Comparison of ENCODE assay signal across 16 cellular contexts in the genomic region with DNA sequence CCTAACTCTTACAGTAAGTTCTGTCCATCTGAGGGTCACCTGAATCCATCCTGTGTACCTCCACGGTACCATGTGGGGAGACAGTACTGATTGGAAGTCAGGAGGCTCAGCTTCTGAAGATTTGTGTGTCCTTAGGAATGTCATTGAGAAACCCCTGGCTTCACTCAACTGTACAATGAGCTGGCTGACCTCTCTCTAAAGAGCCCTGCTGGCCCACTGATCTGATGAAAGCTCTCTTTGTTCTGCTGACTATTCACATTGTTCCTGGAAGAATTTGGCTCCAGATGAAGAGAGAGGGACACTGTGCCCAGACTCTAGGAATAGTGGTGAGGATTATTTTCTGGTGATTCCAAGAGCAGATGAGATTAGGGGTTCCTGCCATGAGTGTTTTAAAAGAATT.
DNase-seq lines count a peak whose midpoint lies in the region; ATAC-seq and TF ChIP-seq lines count a peak whose summit lies in the region.
"Had no signal": no experiment of that assay in that cellular context is flagged by ENCODE, and none has a peak within 500 bp of the region (broad histone marks: within the 10 kb centered on the region; RNA-seq: fewer than 3 reads in every experiment).

No MANE protein-coding gene starts in this region.

- no TSS peak for BruUV-seq in Calu3 (replicated peaks; lab: Mats Ljungman, UMichigan)

- TF ChIP-seq CTCF in Calu3 (IDR thresholded peaks at IDR 0.05; ENCODE audit: unreplicated experiment), result no peak
- TF ChIP-seq CTCF in fibroblast of the aortic adventitia (IDR thresholded peaks at IDR 0.05; ENCODE audit: insufficient read depth, low read length), result no peak
- TF ChIP-seq CTCF in nephron progenitor cell (IDR thresholded peaks at IDR 0.05), result no peak

- no peaks in the 10 kb centered on the region for H3K4me1 Mint-ChIP-seq in Calu3 (ENCODE audit: low read depth, unreplicated experiment)
- H3K4me1 Mint-ChIP-seq in nephron progenitor cell, result peaks cover 17% of the 10 kb centered on the region

- H3K27me3 Mint-ChIP-seq in Calu3 (ENCODE audit: unreplicated experiment) (no peaks in the 10 kb centered on the region), nephron progenitor cell (ENCODE audit: low read depth, poor library complexity) (peaks cover 7% of the 10 kb centered on the region)
- H3K27me3 Mint-ChIP-seq: activated naive CD8-positive, alpha-beta T cell had no signal

- CTCF ChIA-PET in Calu3 (lab: Charles Lee), result no interaction called here

- ATAC-seq in HG03175 (IDR thresholded peaks at IDR 0.05; ENCODE audit: unreplicated experiment) (no peak), HG02763 (IDR thresholded peaks at IDR 0.05; ENCODE audit: unreplicated experiment) (no peak)

- in situ Hi-C loops in SK-MEL-5 (cut with HindIII; ENCODE audit: low pct_unique_long_range_greater_than_20kb, low sequenced_read_pairs), result no loop called here

- H3K4me3 Mint-ChIP-seq in Calu3 (ENCODE audit: low read depth, unreplicated experiment) (no peak overlapping the region), nephron progenitor cell (no peak overlapping the region)
- H3K4me3 Mint-ChIP-seq: activated naive CD8-positive, alpha-beta T cell had no signal

- no peak overlapping the region for H3K27ac Mint-ChIP-seq in Calu3 (ENCODE audit: unreplicated experiment)
- peak overlapping the region; percentile 44 for H3K27ac Mint-ChIP-seq in nephron progenitor cell
- H3K27ac Mint-ChIP-seq: activated naive CD8-positive, alpha-beta T cell had no signal

- H3K9me3 Mint-ChIP-seq in Calu3 (ENCODE audit: low read depth, unreplicated experiment) (no peaks in the 10 kb centered on the region), nephron progenitor cell (no peaks in the 10 kb centered on the region)

- H3K36me3 Mint-ChIP-seq in Calu3 (ENCODE audit: insufficient read depth, unreplicated experiment), result no peaks in the 10 kb centered on the region
- H3K36me3 Mint-ChIP-seq in nephron progenitor cell (ENCODE audit: low read depth), result no peaks in the 10 kb centered on the region
- H3K36me3 Mint-ChIP-seq: activated naive CD8-positive, alpha-beta T cell had no signal

- peak; percentile 4 for DNase-seq in Calu3
- DNase-seq in SK-MEL-5 (ENCODE audit: low read depth, low spot score), result peak; percentile 94
- DNase-seq in fibroblast of the aortic adventitia (ENCODE audit: low read depth), result peak; percentile 71
- DNase-seq in nephron progenitor cell, result no peak
- DNase-seq in NCI-H2081 (lab: John Stamatoyannopoulos, UW), result no peak
- no peak for DNase-seq in stimulated activated CD4-positive, alpha-beta T cell treated with anti-CD3 and anti-CD28 coated beads, Interleukin-4, amount 100 ng/mL, for 4 hours
- DNase-seq: activated CD8-positive, alpha-beta memory T cell treated with anti-CD3 and anti-CD28 coated beads, Interleukin-2, amount 50 U/mL, for 4 hours; BE2C; DMS79 treated with DMSO at 0.1 percent for 48 hours; effector CD4-positive, alpha-beta T cell; NCI-H1092 treated with DMSO at 0.1 percent for 48 hours; SHP77 treated with DMSO at 0.1 percent for 48 hours; stomach had no signal

- intact Hi-C loops in Calu3 (cut with micrococcal nuclease; ENCODE audit: unreplicated experiment), result loop anchor here (10.0 kb wide), 1 partner anchor 169 kb away; no protein-coding TSS in a partner anchor

- no peak overlapping the region for H3K4me3 ChIP-seq in fibroblast of the aortic adventitia (ENCODE audit: low read depth, low read length)
- H3K4me3 ChIP-seq: stomach had no signal

Comparison
In these comparisons a context has a peak if more than half of its experiments do, and no peak if none do; other contexts are left out.
1. DNase-seq: peak in Calu3 (single experiment), SK-MEL-5 (single experiment) and fibroblast of the aortic adventitia (single experiment); none in nephron progenitor cell (single experiment), NCI-H2081 (0 of 2) and stimulated activated CD4-positive, alpha-beta T cell treated with anti-CD3 and anti-CD28 coated beads, Interleukin-4, amount 100 ng/mL, for 4 hours (0 of 2).